1 cellular context compared by ENCODE assay signal in genomic region chr16:68367440-68367839, GRCh38.
TF ChIP-seq lines count a peak whose summit lies in the region.

No MANE protein-coding gene starts in this region.

TF ChIP-seq in H1, 55 proteins besides CTCF, POLR2A, EP300 and RAD21:
- TF ChIP-seq RFX5 (IDR thresholded peaks at IDR 0.05; ENCODE audit: borderline replicate concordance, low read depth, low read length) (no peak), RBBP5 (IDR thresholded peaks at IDR 0.05; ENCODE audit: borderline replicate concordance, low read depth, low read length) (no peak), SIN3A (conservative IDR thresholded peaks at IDR 0.05 in 1 of 2, IDR thresholded peaks at IDR 0.05 in 1 of 2; ENCODE audit: low read depth in 1 of 2, low read length in 2 of 2) (no peak), TCF12 (IDR thresholded peaks at IDR 0.05; ENCODE audit: low read depth, low read length) (no peak), CHD7 (IDR thresholded peaks at IDR 0.05; ENCODE audit: insufficient replicate concordance, low read length) (no peak), CEBPB (IDR thresholded peaks at IDR 0.05; ENCODE audit: low read depth, low read length) (no peak), RNF2 (IDR thresholded peaks at IDR 0.05; ENCODE audit: borderline replicate concordance, low read depth, low read length, missing control alignments, poor library complexity, severe bottlenecking) (no peak), SIRT6 (IDR thresholded peaks at IDR 0.05; ENCODE audit: low read length) (no peak), HDAC6 (IDR thresholded peaks at IDR 0.05; ENCODE audit: low read depth, low read length) (no peak), CBX8 (IDR thresholded peaks at IDR 0.05; ENCODE audit: borderline replicate concordance, low read depth, low read length) (no peak), PHF8 (conservative IDR thresholded peaks at IDR 0.05; ENCODE audit: low read depth, low read length) (no peak), POLR2AphosphoS5 (IDR thresholded peaks at IDR 0.05; ENCODE audit: low read depth, low read length) (no peak)
